Comparison of ENCODE assay signal across 8 cellular contexts in the genomic region with DNA sequence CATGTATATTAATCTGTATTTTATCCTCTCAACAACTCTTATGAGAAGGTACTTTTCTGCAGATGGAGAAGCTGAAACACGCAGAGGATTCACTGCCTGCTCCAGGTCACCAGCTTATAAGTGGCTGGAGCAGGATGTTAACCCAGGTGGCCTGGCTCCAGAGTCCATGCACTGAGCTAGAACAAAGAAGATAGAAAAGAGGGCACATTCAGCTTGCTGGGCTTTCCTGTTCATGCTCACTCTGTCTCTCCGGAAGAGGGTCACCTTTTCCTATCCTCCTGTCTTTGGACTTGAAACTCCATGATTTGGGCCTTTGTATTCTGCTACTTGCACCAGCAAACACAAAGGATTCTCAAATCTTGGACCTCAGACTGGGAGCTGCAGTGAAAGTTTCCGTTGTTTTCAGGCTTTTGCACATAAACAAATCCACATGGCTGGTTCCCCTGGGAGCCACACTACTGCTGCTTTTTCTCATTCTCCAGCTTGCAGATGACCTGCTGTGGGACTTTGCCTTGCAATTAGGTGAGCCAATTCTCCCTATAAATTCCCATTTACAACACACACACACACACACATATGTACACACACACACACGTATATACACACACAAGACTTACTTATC.
DNase-seq lines count a peak whose midpoint lies in the region; ATAC-seq, FAIRE-seq and TF ChIP-seq lines count a peak whose summit lies in the region.

No MANE protein-coding gene starts in this region.

- no peaks in the 10 kb centered on the region for H3K9me3 ChIP-seq in kidney (ENCODE audit: control insufficient read depth in 1 of 2, low read length in 2 of 2)

- TF ChIP-seq CTCF in kidney (IDR thresholded peaks at IDR 0.05; ENCODE audit: borderline replicate concordance, extremely low read depth, insufficient read depth): no peak

- no peak overlapping the region for H3K27ac ChIP-seq in kidney (ENCODE audit: low read depth in 2 of 2, low read length in 2 of 2)

- H3K36me3 ChIP-seq in kidney (ENCODE audit: control insufficient read depth in 1 of 2, insufficient read depth in 2 of 2, low read length in 2 of 2): no peaks in the 10 kb centered on the region

- no peaks in the 10 kb centered on the region for H3K9me3 Mint-ChIP-seq in IgD-negative memory B cell
- H3K9me3 Mint-ChIP-seq in activated T-helper 2 cell treated with anti-CD3 and anti-CD28 coated beads, Interferon-gamma antibody, Interleukin-2, Interleukin-4, amounts not matched to agents 10 μg/mL and 5 μg/mL and 100 μg/mL, durations not matched to agents 14 hours and 24 hours and 36 hours: no peaks in the 10 kb centered on the region
- no peaks in the 10 kb centered on the region for H3K9me3 Mint-ChIP-seq in naive B cell

- H3K27ac Mint-ChIP-seq in IgD-negative memory B cell (peak overlapping the region in 1 of 3 donors; percentile 95), naive B cell (peak overlapping the region in 2 of 6 donors; percentile 30 to 68)
- H3K27ac Mint-ChIP-seq in activated T-helper 2 cell treated with anti-CD3 and anti-CD28 coated beads, Interferon-gamma antibody, Interleukin-2, Interleukin-4, amounts not matched to agents 10 μg/mL and 5 μg/mL and 100 μg/mL, durations not matched to agents 14 hours and 24 hours and 36 hours: no peak overlapping the region

- H3K27me3 Mint-ChIP-seq in IgD-negative memory B cell (no peaks in the 10 kb centered on the region), naive B cell (no peaks in the 10 kb centered on the region)
- H3K27me3 Mint-ChIP-seq in activated T-helper 2 cell treated with anti-CD3 and anti-CD28 coated beads, Interferon-gamma antibody, Interleukin-2, Interleukin-4, amounts not matched to agents 10 μg/mL and 5 μg/mL and 100 μg/mL, durations not matched to agents 14 hours and 24 hours and 36 hours (ENCODE audit: low read depth): no peaks in the 10 kb centered on the region

- H3K4me3 Mint-ChIP-seq in IgD-negative memory B cell (peak overlapping the region; percentile 82 to 99 (median 94)), naive B cell (peak overlapping the region; percentile 28 to 99 (median 74))
- H3K4me3 Mint-ChIP-seq in activated T-helper 2 cell treated with anti-CD3 and anti-CD28 coated beads, Interferon-gamma antibody, Interleukin-2, Interleukin-4, amounts not matched to agents 10 μg/mL and 5 μg/mL and 100 μg/mL, durations not matched to agents 14 hours and 24 hours and 36 hours (ENCODE audit: low read depth): peak overlapping the region; percentile 92

- H3K4me1 ChIP-seq in kidney (ENCODE audit: control insufficient read depth in 1 of 2, insufficient read depth in 1 of 2, low read depth in 1 of 2, low read length in 2 of 2): peaks cover 0 to 5% of the 10 kb centered on the region in 2 donors

- H3K36me3 Mint-ChIP-seq in IgD-negative memory B cell (no peaks in the 10 kb centered on the region), naive B cell (no peaks in the 10 kb centered on the region)
- H3K36me3 Mint-ChIP-seq in activated T-helper 2 cell treated with anti-CD3 and anti-CD28 coated beads, Interferon-gamma antibody, Interleukin-2, Interleukin-4, amounts not matched to agents 10 μg/mL and 5 μg/mL and 100 μg/mL, durations not matched to agents 14 hours and 24 hours and 36 hours (ENCODE audit: low read depth): peaks cover 24% of the 10 kb centered on the region

- peak overlapping the region in 1 of 2 donors; percentile 88 for H3K4me3 ChIP-seq in kidney (ENCODE audit: low read length in 2 of 2)

- no peak for ATAC-seq in naive B cell (ENCODE audit: low read depth in 2 of 2)
- ATAC-seq in GM19397 (IDR thresholded peaks at IDR 0.05; ENCODE audit: unreplicated experiment): no peak
- ATAC-seq in GM21423 (IDR thresholded peaks at IDR 0.05; ENCODE audit: unreplicated experiment): no peak

- intact Hi-C loops in activated T-helper 2 cell treated with anti-CD3 and anti-CD28 coated beads, Interferon-gamma antibody, Interleukin-2, Interleukin-4, amounts not matched to agents 10 μg/mL and 5 μg/mL and 100 μg/mL, durations not matched to agents 14 hours and 24 hours and 36 hours (cut with micrococcal nuclease): loop anchor here (5.0 kb wide), 2 partner anchors 45 to 325 kb away; no protein-coding TSS in a partner anchor
- intact Hi-C loops in posterior vena cava (cut with DNase I) (no loop called here), kidney (cut with DNase I) (no loop called here)

- no peak for FAIRE-seq in kidney (lab: Jason Lieb, UNC)

- DNase-seq in DMS53 (lab: John Stamatoyannopoulos, UW): peak; percentile 24
- no peak for DNase-seq in activated T-helper 2 cell treated with anti-CD3 and anti-CD28 coated beads, Interferon-gamma antibody, Interleukin-2, Interleukin-4, amounts not matched to agents 10 μg/mL and 5 μg/mL and 100 μg/mL, durations not matched to agents 14 hours and 24 hours and 36 hours (ENCODE audit: low spot score)
- DNase-seq in naive B cell: no peak
- no peak for DNase-seq in posterior vena cava (ENCODE audit: low spot score)
- no peak for DNase-seq in kidney

- H3K4me1 Mint-ChIP-seq in IgD-negative memory B cell (peaks cover 20 to 28% (median 27%) of the 10 kb centered on the region in 3 donors), naive B cell (peaks cover 17 to 47% (median 30%) of the 10 kb centered on the region in 3 donors)
- peaks cover 29% of the 10 kb centered on the region for H3K4me1 Mint-ChIP-seq in activated T-helper 2 cell treated with anti-CD3 and anti-CD28 coated beads, Interferon-gamma antibody, Interleukin-2, Interleukin-4, amounts not matched to agents 10 μg/mL and 5 μg/mL and 100 μg/mL, durations not matched to agents 14 hours and 24 hours and 36 hours (ENCODE audit: low read depth)

- peak overlapping the region in 1 of 2 donors; percentile 22 for H3K9ac ChIP-seq in kidney (ENCODE audit: low read length in 2 of 2)
